7 cellular contexts compared by ENCODE assay signal in the genomic region with DNA sequence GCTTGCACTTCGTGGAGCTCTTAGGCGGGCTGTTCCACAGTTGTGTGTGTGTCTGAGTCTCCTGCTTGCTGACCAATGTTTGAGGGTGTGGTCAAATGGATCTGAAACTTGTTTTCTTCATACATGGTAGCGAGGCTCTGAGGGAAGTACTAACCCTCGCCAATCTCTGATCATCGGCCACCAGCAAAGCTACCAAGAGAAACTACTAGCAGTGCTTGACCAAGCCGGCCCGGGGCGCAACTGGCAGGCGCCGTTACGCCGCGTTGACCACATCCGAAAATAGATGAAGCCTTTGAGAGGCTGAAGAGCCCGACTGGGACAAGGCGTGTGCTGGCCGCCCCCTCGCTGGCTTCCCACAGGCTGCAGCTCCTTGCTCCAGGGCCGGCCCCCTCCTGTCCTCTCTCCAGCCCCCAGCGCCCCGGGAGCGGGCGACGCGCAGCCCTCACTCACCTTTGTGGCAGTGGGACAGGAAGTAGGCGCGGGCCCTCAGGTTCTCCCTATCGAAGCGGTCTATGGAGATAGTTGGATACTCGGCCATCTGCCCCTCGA. TPM values are rescaled to one million over a fixed set of nuclear protein-coding genes. Genes with fewer than 3 reads are reported as not detected.
DNase-seq lines count a peak whose midpoint lies in the region; ATAC-seq and TF ChIP-seq lines count a peak whose summit lies in the region.

No MANE protein-coding gene starts in this region.

- no peaks in the 10 kb centered on the region for H3K27me3 Mint-ChIP-seq in neural crest cell (ENCODE audit: low read depth)

- no peaks in the 10 kb centered on the region for H3K36me3 Mint-ChIP-seq in neural crest cell (ENCODE audit: low read depth)

- peaks cover 27% of the 10 kb centered on the region for H3K4me1 Mint-ChIP-seq in neural crest cell

- peak overlapping the region; percentile 98 for H3K4me3 Mint-ChIP-seq in neural crest cell

- H3K9me3 Mint-ChIP-seq in neural crest cell = no peaks in the 10 kb centered on the region

- H3K4me3 ChIP-seq in WERI-Rb-1 (ENCODE audit: low read depth, low read length) (peak overlapping the region; percentile 84), fibroblast of mammary gland (ENCODE audit: control insufficient read depth, low read depth, low read length) (peak overlapping the region; percentile 78)

- H3K36me3 ChIP-seq in WERI-Rb-1 = no peaks in the 10 kb centered on the region

- H3K9me3 ChIP-seq in WERI-Rb-1 (ENCODE audit: severe bottlenecking) = no peaks in the 10 kb centered on the region

- H3K27ac Mint-ChIP-seq in neural crest cell (ENCODE audit: unreplicated experiment) = peak overlapping the region; percentile 96

- peak overlapping the region; percentile 79 for H3K27ac ChIP-seq in WERI-Rb-1

- peak; percentile 18 for ATAC-seq in GM21390 (IDR thresholded peaks at IDR 0.05; ENCODE audit: unreplicated experiment)

- DNase-seq in GM04504 (ENCODE audit: low read depth) = peak; percentile 20
- peak; percentile 22 for DNase-seq in HS-5 (ENCODE audit: low read depth)
- DNase-seq in WERI-Rb-1 = no peak
- peak; percentile 76 for DNase-seq in fibroblast of mammary gland (ENCODE audit: low read depth)
- no peak for DNase-seq in neural crest cell (ENCODE audit: low read depth, low spot score)
- DNase-seq in ecto neural progenitor cell (ENCODE audit: low spot score) = no peak

- TF ChIP-seq CTCF in WERI-Rb-1 (IDR thresholded peaks at IDR 0.05; ENCODE audit: low read depth, low read length) (no peak), fibroblast of mammary gland (conservative IDR thresholded peaks at IDR 0.05; ENCODE audit: control insufficient read depth, insufficient read depth, low read depth, low read length) (no peak), neural crest cell (conservative IDR thresholded peaks at IDR 0.05) (no peak)

- H3K27me3 ChIP-seq in WERI-Rb-1 (ENCODE audit: insufficient read depth, low read depth, severe bottlenecking) = no peaks in the 10 kb centered on the region

RNA-seq across cellular contexts. Expression of gene DCLRE1C, which starts 0.4 kb away (rescaled TPM):
- total RNA-seq in neural crest cell = 10.9 and 12.9 TPM in 2 replicates

RNA-seq across cellular contexts. Expression of gene MEIG1, which starts 5.7 kb away (rescaled TPM):
- total RNA-seq in neural crest cell = 0.71 and 1.6 TPM in 2 replicates

Comparison
In these comparisons a context has a peak if more than half of its experiments do, and no peak if none do; other contexts are left out.
1. DNase-seq: peak in GM04504 (single experiment), HS-5 (single experiment) and fibroblast of mammary gland (single experiment); none in WERI-Rb-1 (single experiment), neural crest cell (single experiment) and ecto neural progenitor cell (single experiment).